14 cellular contexts compared by ENCODE assay signal in the genomic region with DNA sequence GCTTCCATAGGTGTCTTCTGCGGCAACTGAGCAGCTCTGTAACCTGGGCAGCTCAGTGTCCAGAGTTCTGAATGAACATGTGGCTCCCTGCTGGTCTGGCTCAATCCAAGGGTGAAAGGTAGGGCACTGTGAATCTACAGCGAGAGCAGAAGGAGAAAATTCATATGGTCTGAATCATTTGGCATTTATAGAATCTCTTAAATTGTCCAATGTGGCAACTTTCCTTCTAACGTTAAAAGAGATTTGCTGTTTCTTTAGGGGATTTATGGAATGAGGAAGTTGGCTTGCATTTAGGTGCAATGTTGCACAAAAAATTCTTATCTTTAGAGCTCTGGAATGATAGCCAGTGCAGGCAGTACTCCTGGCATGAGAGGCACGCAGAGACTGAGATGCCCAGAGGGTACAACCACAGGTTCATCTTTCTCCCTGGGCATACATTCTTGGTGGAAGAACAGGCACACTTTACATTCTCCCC. TPM values are rescaled to one million over a fixed set of nuclear protein-coding genes. Genes with fewer than 3 reads are reported as not detected.
A peak's percentile ranks its signal among the peaks of the same experiment; 100 is the strongest.
DNase-seq lines count a peak whose midpoint lies in the region; ATAC-seq, FAIRE-seq and TF ChIP-seq lines count a peak whose summit lies in the region.
"Had no signal": no experiment of that assay in that cellular context is flagged by ENCODE, and none has a peak within 500 bp of the region (broad histone marks: within the 10 kb centered on the region; RNA-seq: fewer than 3 reads in every experiment).

No MANE protein-coding gene starts in this region.

- CTCF ChIA-PET in BJ (lab: Yijun Ruan, JAX) = interaction anchor here (0.6 to 0.9 kb wide), 2 partner anchors 41 to 318 kb away, joined by 3 read pairs; no protein-coding TSS in a partner anchor
- CTCF ChIA-PET in MCF 10A (lab: Yijun Ruan, JAX) = interaction anchor here (1.1 kb wide), 1 partner anchor 110 kb away, joined by 3 read pairs; no protein-coding TSS in a partner anchor

- peaks cover 3% of the 10 kb centered on the region for H3K36me3 ChIP-seq in BJ (ENCODE audit: control insufficient read depth, insufficient read depth, low read length)
- peaks cover 8 to 9% of the 10 kb centered on the region in 2 donors for H3K36me3 ChIP-seq in lung (ENCODE audit: control insufficient read depth in 2 of 2, insufficient read depth in 2 of 2, low read length in 2 of 2)
- peaks cover 0 to 41% (median 7%) of the 10 kb centered on the region in 3 donors for H3K36me3 ChIP-seq in esophagus squamous epithelium

- DNase-seq in BJ (ENCODE audit: low read depth) (peak; percentile 80), M059J (ENCODE audit: low read depth) (peak; percentile 94), MCF 10A (ENCODE audit: unreplicated experiment) (peak; percentile 77), lung (ENCODE audit: low spot score) (no peak), esophagus squamous epithelium (lab: John Stamatoyannopoulos, UW) (no peak), GM19239 (ENCODE audit: insufficient read length, low spot score) (no peak), iPS-NIHi7 (ENCODE audit: extremely low spot score) (no peak)
- DNase-seq in activated naive CD4-positive, alpha-beta T cell treated with anti-CD3 and anti-CD28 coated beads, Interleukin-2, amount 50 U/mL, for 16 hours = no peak
- DNase-seq: activated CD4-positive, alpha-beta T cell treated with anti-CD3 and anti-CD28 coated beads, Interleukin-2, amount 10 ng/mL, durations not matched to agents 7 days and 5 days; effector memory CD8-positive, alpha-beta T cell; NCI-H1694 treated with DMSO at 0.1 percent for 48 hours; occipital lobe had no signal

- H3K36me3 Mint-ChIP-seq in MCF 10A (ENCODE audit: insufficient read depth, unreplicated experiment) = peaks cover 26% of the 10 kb centered on the region

- POLR2A ChIA-PET in BJ (lab: Charles Lee) (interaction anchor here (0.6 kb wide), 1 partner anchor 392 kb away, joined by 4 read pairs; no protein-coding TSS in a partner anchor), MCF 10A (lab: Yijun Ruan, JAX) (interaction anchor here (0.6 to 6.8 kb wide), 5 partner anchors 9 to 270 kb away, joined by 3 to 44 read pairs (median 5); a partner anchor contains a TSS)

- TF ChIP-seq POLR2A in esophagus squamous epithelium (IDR thresholded peaks at IDR 0.05) = no peak

- peak overlapping the region; percentile 52 for H3K4me3 Mint-ChIP-seq in MCF 10A (ENCODE audit: unreplicated experiment)
- H3K4me3 Mint-ChIP-seq: activated CD4-positive, alpha-beta T cell treated with anti-CD3 and anti-CD28 coated beads, Interleukin-2, amount 10 ng/mL, durations not matched to agents 7 days and 5 days; effector memory CD8-positive, alpha-beta T cell had no signal

- no peaks in the 10 kb centered on the region for H3K27me3 ChIP-seq in BJ (ENCODE audit: control insufficient read depth, insufficient read depth, low read length)
- no peaks in the 10 kb centered on the region for H3K27me3 ChIP-seq in lung (ENCODE audit: control insufficient read depth, insufficient read depth)
- no peaks in the 10 kb centered on the region for H3K27me3 ChIP-seq in esophagus squamous epithelium

- intact Hi-C loops in MCF 10A (cut with micrococcal nuclease) = no loop called here
- intact Hi-C loops in esophagus squamous epithelium (cut with DNase I) = no loop called here

- H3K27me3 Mint-ChIP-seq in MCF 10A (ENCODE audit: insufficient read depth, unreplicated experiment) = no peaks in the 10 kb centered on the region
- H3K27me3 Mint-ChIP-seq: activated CD4-positive, alpha-beta T cell treated with anti-CD3 and anti-CD28 coated beads, Interleukin-2, amount 10 ng/mL, durations not matched to agents 7 days and 5 days; effector memory CD8-positive, alpha-beta T cell had no signal

- H3K4me3 ChIP-seq in BJ (ENCODE audit: low read depth, low read length) = no peak overlapping the region
- no peak overlapping the region for H3K4me3 ChIP-seq in lung
- no peak overlapping the region for H3K4me3 ChIP-seq in esophagus squamous epithelium

- peak; percentile 61 for ATAC-seq in lung (ENCODE audit: insufficient read depth, low FRiP score)
- ATAC-seq: effector memory CD8-positive, alpha-beta T cell had no signal

- no peak for FAIRE-seq in GM19239 (lab: Jason Lieb, UNC)
- FAIRE-seq: G401.6, H1 had no signal

- H3K9me3 ChIP-seq in lung (ENCODE audit: control insufficient read depth in 2 of 2, insufficient read depth in 1 of 2, low read length in 1 of 2) = no peaks in the 10 kb centered on the region
- no peaks in the 10 kb centered on the region for H3K9me3 ChIP-seq in esophagus squamous epithelium

- H3K4me1 Mint-ChIP-seq in MCF 10A (ENCODE audit: insufficient read depth, unreplicated experiment) = peaks cover 29% of the 10 kb centered on the region

- peak overlapping the region in 1 of 2 donors; percentile 78 for H3K27ac ChIP-seq in lung (ENCODE audit: low read depth in 1 of 2, low read length in 1 of 2)
- peak overlapping the region in 2 of 4 donors; percentile 41 to 53 for H3K27ac ChIP-seq in esophagus squamous epithelium

- 59 to 68% methylated on average over 4 of the region's 4 CpGs for WGBS in lung, 2 donors
- 24 to 37% methylated on average over 4 of the region's 4 CpGs for WGBS in esophagus squamous epithelium, 2 donors

- TF ChIP-seq CTCF in BJ (IDR thresholded peaks at IDR 0.05; ENCODE audit: insufficient read depth, low read depth, low read length) (no peak), MCF 10A (IDR thresholded peaks at IDR 0.05; ENCODE audit: unreplicated experiment) (no peak), lung (IDR thresholded peaks at IDR 0.05; ENCODE audit: control extremely low read depth, extremely low read depth) (no peak), esophagus squamous epithelium (IDR thresholded peaks at IDR 0.05) (no peak)

- H3K4me1 ChIP-seq in lung (ENCODE audit: control insufficient read depth in 2 of 2, insufficient read depth in 2 of 2, low read length in 2 of 2) = peaks cover 8 to 11% of the 10 kb centered on the region in 2 donors
- peaks cover 0 to 69% (median 24%) of the 10 kb centered on the region in 3 donors for H3K4me1 ChIP-seq in esophagus squamous epithelium

- no TSS peak for BruUV-seq in MCF 10A (replicated peaks; lab: Mats Ljungman, UMichigan)

- H3K27ac Mint-ChIP-seq in MCF 10A (ENCODE audit: low read depth, unreplicated experiment) = peak overlapping the region; percentile 83
- H3K27ac Mint-ChIP-seq: activated CD4-positive, alpha-beta T cell treated with anti-CD3 and anti-CD28 coated beads, Interleukin-2, amount 10 ng/mL, durations not matched to agents 7 days and 5 days had no signal

- no peaks in the 10 kb centered on the region for H3K9me3 Mint-ChIP-seq in MCF 10A (ENCODE audit: unreplicated experiment)
- H3K9me3 Mint-ChIP-seq: activated CD4-positive, alpha-beta T cell treated with anti-CD3 and anti-CD28 coated beads, Interleukin-2, amount 10 ng/mL, durations not matched to agents 7 days and 5 days; effector memory CD8-positive, alpha-beta T cell had no signal

RNA-seq across cellular contexts. Expression of a gene that starts 17.0 kb away (rescaled TPM):
- polyA plus RNA-seq in BJ (2011; rRNA removed) (328 and 481 TPM in 2 replicates), lung (10 to 100 TPM; 41.9 to 64.7 TPM)
- 276 and 373 TPM in 2 replicates for polyA minus RNA-seq in BJ (2011; rRNA and poly(A)+ RNA removed)
- total RNA-seq in M059J (2014; rRNA removed; shearing (Covaris generic)) = 87.7 and 122 TPM in 2 replicates
- total RNA-seq in MCF 10A (2022) (149 and 193 TPM in 2 replicates), lung (100 to 1,000 TPM; 120 to 164 TPM), esophagus squamous epithelium (100 to 1,000 TPM in 1 of 4 donors, 10 to 100 TPM in 3; 79.0 to 152 (median 88.3) TPM)

Comparison
In these comparisons a context has a peak if more than half of its experiments do, and no peak if none do; other contexts are left out.
1. DNase-seq: peak in BJ (single experiment), M059J (single experiment) and MCF 10A (single experiment); none in lung (single experiment), esophagus squamous epithelium (single experiment), activated naive CD4-positive, alpha-beta T cell treated with anti-CD3 and anti-CD28 coated beads, Interleukin-2, amount 50 U/mL, for 16 hours (single experiment), GM19239 (single experiment) and iPS-NIHi7 (single experiment).